19 cellular contexts compared by ENCODE assay signal in genomic region chr17:75891605-75892555, GRCh38. TPM values are rescaled to one million over a fixed set of nuclear protein-coding genes. Genes with fewer than 3 reads are reported as not detected.
DNase-seq lines count a peak whose midpoint lies in the region; ATAC-seq, FAIRE-seq and TF ChIP-seq lines count a peak whose summit lies in the region.
"Had no signal": no experiment of that assay in that cellular context is flagged by ENCODE, and none has a peak within 500 bp of the region (broad histone marks: within the 10 kb centered on the region; RNA-seq: fewer than 3 reads in every experiment).

No MANE protein-coding gene starts in this region.

- ATAC-seq in natural killer cell treated with Interleukin-12 subunit alpha and Interleukin-12 subunit beta and Interleukin-15 and Interleukin-18, amount 100 ng/mL, for 72 hours, result no peak
- no peak for ATAC-seq in natural killer cell
- no peak for ATAC-seq in GM18517 (IDR thresholded peaks at IDR 0.05; ENCODE audit: unreplicated experiment)
- ATAC-seq: activated CD8-positive, alpha-beta T cell treated with anti-CD3 and anti-CD28 coated beads, Interleukin-2, amount 10 ng/mL, durations not matched to agents 7 days and 5 days had no signal

- H3K27ac Mint-ChIP-seq in natural killer cell treated with Interleukin-12 subunit alpha and Interleukin-12 subunit beta and Interleukin-15 and Interleukin-18, amount 100 ng/mL, for 72 hours, result no peak overlapping the region
- H3K27ac Mint-ChIP-seq in natural killer cell, result no peak overlapping the region
- H3K27ac Mint-ChIP-seq: activated CD8-positive, alpha-beta T cell treated with anti-CD3 and anti-CD28 coated beads, Interleukin-2, amount 10 ng/mL, durations not matched to agents 7 days and 5 days; activated naive CD4-positive, alpha-beta T cell treated with anti-CD3 and anti-CD28 coated beads, Interleukin-2, amount 10 ng/mL, durations not matched to agents 7 days and 5 days; naive B cell had no signal

- H3K27ac ChIP-seq in mesenchymal stem cell (ENCODE audit: low read length, poor library complexity, severe bottlenecking), result no peak overlapping the region
- H3K27ac ChIP-seq: parathyroid adenoma had no signal

- H3K14ac ChIP-seq in mesenchymal stem cell (ENCODE audit: low read length in 2 of 2), result peak overlapping the region in 1 of 2 experiments; percentile 76

- H3K4me3 Mint-ChIP-seq in natural killer cell treated with Interleukin-12 subunit alpha and Interleukin-12 subunit beta and Interleukin-15 and Interleukin-18, amount 100 ng/mL, for 72 hours, result no peak overlapping the region
- H3K4me3 Mint-ChIP-seq in natural killer cell, result no peak overlapping the region
- H3K4me3 Mint-ChIP-seq: activated CD8-positive, alpha-beta T cell treated with anti-CD3 and anti-CD28 coated beads, Interleukin-2, amount 10 ng/mL, durations not matched to agents 7 days and 5 days; activated naive CD4-positive, alpha-beta T cell treated with anti-CD3 and anti-CD28 coated beads, Interleukin-2, amount 10 ng/mL, durations not matched to agents 7 days and 5 days had no signal

- no peak overlapping the region for H2BK120ac ChIP-seq in mesenchymal stem cell (ENCODE audit: low read depth, low read length)

- no peaks in the 10 kb centered on the region for H3K9me3 Mint-ChIP-seq in natural killer cell treated with Interleukin-12 subunit alpha and Interleukin-12 subunit beta and Interleukin-15 and Interleukin-18, amount 100 ng/mL, for 72 hours
- H3K9me3 Mint-ChIP-seq in natural killer cell, result no peaks in the 10 kb centered on the region
- H3K9me3 Mint-ChIP-seq: activated naive CD4-positive, alpha-beta T cell treated with anti-CD3 and anti-CD28 coated beads, Interleukin-2, amount 10 ng/mL, durations not matched to agents 7 days and 5 days; naive B cell had no signal

- TF ChIP-seq CTCF in natural killer cell (IDR thresholded peaks at IDR 0.05), result no peak

- H2BK15ac ChIP-seq in mesenchymal stem cell (ENCODE audit: low read depth, poor library complexity, severe bottlenecking), result no peak overlapping the region

- peaks cover 32 to 37% of the 10 kb centered on the region in 2 experiments for H3K36me3 ChIP-seq in mesenchymal stem cell (ENCODE audit: control insufficient read depth in 1 of 2, insufficient read depth in 2 of 2, low read depth in 1 of 2, low read length in 2 of 2)

- peaks cover 22% of the 10 kb centered on the region for H3K79me1 ChIP-seq in mesenchymal stem cell (replicated peaks; ENCODE audit: low read length, poor library complexity, severe bottlenecking)

- no peaks in the 10 kb centered on the region for H3K27me3 ChIP-seq in mesenchymal stem cell (ENCODE audit: control insufficient read depth in 1 of 2, insufficient read depth in 1 of 2, low read length in 2 of 2)
- H3K27me3 ChIP-seq: BE2C had no signal

- no peak overlapping the region for H2BK12ac ChIP-seq in mesenchymal stem cell (ENCODE audit: low read length in 2 of 2)

- no peak overlapping the region for H2AFZ ChIP-seq in mesenchymal stem cell (ENCODE audit: low read depth, low read length)
- H2AFZ ChIP-seq: parathyroid adenoma had no signal

- no peak overlapping the region for H3K18ac ChIP-seq in mesenchymal stem cell (ENCODE audit: low read depth in 1 of 2, low read length in 2 of 2)

- intact Hi-C loops in natural killer cell (cut with micrococcal nuclease), result no loop called here

- no peaks in the 10 kb centered on the region for H3K36me3 Mint-ChIP-seq in natural killer cell treated with Interleukin-12 subunit alpha and Interleukin-12 subunit beta and Interleukin-15 and Interleukin-18, amount 100 ng/mL, for 72 hours
- H3K36me3 Mint-ChIP-seq in natural killer cell, result no peaks in the 10 kb centered on the region

- H2AK5ac ChIP-seq in mesenchymal stem cell (ENCODE audit: low read length, severe bottlenecking), result no peak overlapping the region

- H3K23ac ChIP-seq in mesenchymal stem cell (ENCODE audit: low read length in 2 of 2), result no peak overlapping the region

- H3K4me1 ChIP-seq in mesenchymal stem cell (ENCODE audit: control insufficient read depth, insufficient read depth, low read depth, low read length), result peaks cover 24% of the 10 kb centered on the region

- H3K27me3 Mint-ChIP-seq in natural killer cell treated with Interleukin-12 subunit alpha and Interleukin-12 subunit beta and Interleukin-15 and Interleukin-18, amount 100 ng/mL, for 72 hours, result no peaks in the 10 kb centered on the region
- H3K27me3 Mint-ChIP-seq in natural killer cell (ENCODE audit: low read depth in 2 of 2), result no peaks in the 10 kb centered on the region
- H3K27me3 Mint-ChIP-seq: activated naive CD4-positive, alpha-beta T cell treated with anti-CD3 and anti-CD28 coated beads, Interleukin-2, amount 10 ng/mL, durations not matched to agents 7 days and 5 days; naive B cell had no signal

- no peak overlapping the region for H3K4me3 ChIP-seq in mesenchymal stem cell (ENCODE audit: insufficient read depth in 1 of 2, low read depth in 1 of 2, low read length in 2 of 2)

- no peak overlapping the region for H3K9ac ChIP-seq in mesenchymal stem cell (ENCODE audit: low read length)
- H3K9ac ChIP-seq: parathyroid adenoma had no signal

- no peaks in the 10 kb centered on the region for H3K9me3 ChIP-seq in mesenchymal stem cell (ENCODE audit: control insufficient read depth, low read length)
- H3K9me3 ChIP-seq: BE2C had no signal

- H2BK5ac ChIP-seq in mesenchymal stem cell (ENCODE audit: low read depth, low read length, poor library complexity, severe bottlenecking), result no peak overlapping the region

- DNase-seq in natural killer cell treated with Interleukin-12 subunit alpha and Interleukin-12 subunit beta and Interleukin-15 and Interleukin-18, amount 100 ng/mL, for 72 hours (ENCODE audit: low spot score), result peak; percentile 50
- DNase-seq in natural killer cell (no peak), mesenchymal stem cell (no peak), urothelium cell line (ENCODE audit: low spot score) (no peak), OCI-M2 (lab: John Stamatoyannopoulos, UW; ENCODE audit: unreplicated experiment) (no peak)
- DNase-seq: activated CD4-positive, CD25-positive, alpha-beta regulatory T cell treated with anti-CD3 and anti-CD28 coated beads, Interleukin-2, amount 50 U/mL, for 72 hours; activated CD8-positive, alpha-beta T cell treated with anti-CD3 and anti-CD28 coated beads, Interleukin-2, amount 10 ng/mL, durations not matched to agents 7 days and 5 days; activated naive CD4-positive, alpha-beta T cell treated with anti-CD3 and anti-CD28 coated beads, Interleukin-2, amount 10 ng/mL, durations not matched to agents 7 days and 5 days; BE2C; COR-L47; naive B cell; NCI-H1092 treated with DMSO at 0.1 percent for 48 hours; NCI-H2029 treated with DMSO at 0.1 percent for 48 hours; NCI-H345; NCI-H774; OCI-M1; SHP77 had no signal

- WGBS in mesenchymal stem cell, result 93% methylated on average over 31 of the region's 32 CpGs

- FAIRE-seq in urothelium cell line (lab: Jason Lieb, UNC), result peak; percentile 95

- no peak overlapping the region for H3K4me2 ChIP-seq in mesenchymal stem cell (ENCODE audit: low read length, poor library complexity, severe bottlenecking)

- H3K4me1 Mint-ChIP-seq in natural killer cell treated with Interleukin-12 subunit alpha and Interleukin-12 subunit beta and Interleukin-15 and Interleukin-18, amount 100 ng/mL, for 72 hours (ENCODE audit: low read depth in 2 of 2), result peaks cover 20% of the 10 kb centered on the region in 2 donors
- H3K4me1 Mint-ChIP-seq in natural killer cell, result peaks cover 23 to 26% of the 10 kb centered on the region in 2 donors

- no peak overlapping the region for H4K8ac ChIP-seq in mesenchymal stem cell (ENCODE audit: low read length)

- H3K4ac ChIP-seq in mesenchymal stem cell (ENCODE audit: low read depth in 1 of 2, low read length in 2 of 2), result no peak overlapping the region

- H4K91ac ChIP-seq in mesenchymal stem cell (ENCODE audit: low read length), result peak overlapping the region; percentile 2

RNA-seq across cellular contexts. Expression of gene TRIM65, which starts 4.9 kb away (rescaled TPM):
- 10 to 100 TPM; 17.2 to 42.1 TPM for total RNA-seq in natural killer cell treated with Interleukin-12 subunit alpha and Interleukin-12 subunit beta and Interleukin-15 and Interleukin-18, amount 100 ng/mL, for 72 hours
- 10 to 100 TPM; 19.2 to 26.9 (median 22.5) TPM for total RNA-seq in natural killer cell
- polyA plus RNA-seq in mesenchymal stem cell (2013, experiment 1 of 2), result 15.7 TPM
- polyA plus RNA-seq in mesenchymal stem cell (2013, experiment 2 of 2), result 15.2 TPM

RNA-seq across cellular contexts. Expression of gene MRPL38, which starts 12.8 kb away (rescaled TPM):
- total RNA-seq in natural killer cell treated with Interleukin-12 subunit alpha and Interleukin-12 subunit beta and Interleukin-15 and Interleukin-18, amount 100 ng/mL, for 72 hours, result 100 to 1,000 TPM; 117 to 174 TPM
- 100 to 1,000 TPM in 1 of 3 donors, 10 to 100 TPM in 2; 68.6 to 110 (median 96.7) TPM for total RNA-seq in natural killer cell
- 44.2 TPM for polyA plus RNA-seq in mesenchymal stem cell (2013, experiment 1 of 2)
- 41.8 TPM for polyA plus RNA-seq in mesenchymal stem cell (2013, experiment 2 of 2)

RNA-seq across cellular contexts. Expression of gene TRIM47, which starts 13.5 kb away (rescaled TPM):
- total RNA-seq in natural killer cell treated with Interleukin-12 subunit alpha and Interleukin-12 subunit beta and Interleukin-15 and Interleukin-18, amount 100 ng/mL, for 72 hours, result 1 to 10 TPM; 1.6 to 2.1 TPM
- total RNA-seq in natural killer cell, result 1 to 10 TPM; 1.2 to 2.5 (median 2.0) TPM
- 42.8 TPM for polyA plus RNA-seq in mesenchymal stem cell (2013, experiment 1 of 2)
- 46.1 TPM for polyA plus RNA-seq in mesenchymal stem cell (2013, experiment 2 of 2)

RNA-seq across cellular contexts. Expression of gene WBP2, which starts 36.7 kb away (rescaled TPM):
- total RNA-seq in natural killer cell treated with Interleukin-12 subunit alpha and Interleukin-12 subunit beta and Interleukin-15 and Interleukin-18, amount 100 ng/mL, for 72 hours, result 100 to 1,000 TPM in 1 of 2 donors, 10 to 100 TPM in 1; 73.8 to 101 TPM
- 100 to 1,000 TPM in 1 of 3 donors, 10 to 100 TPM in 2; 81.1 to 106 (median 95.2) TPM for total RNA-seq in natural killer cell
- 173 TPM for polyA plus RNA-seq in mesenchymal stem cell (2013, experiment 1 of 2)
- 171 TPM for polyA plus RNA-seq in mesenchymal stem cell (2013, experiment 2 of 2)

RNA-seq across cellular contexts. Expression of gene UNC13D, which starts 47.7 kb away (rescaled TPM):
- total RNA-seq in natural killer cell treated with Interleukin-12 subunit alpha and Interleukin-12 subunit beta and Interleukin-15 and Interleukin-18, amount 100 ng/mL, for 72 hours, result 100 to 1,000 TPM; 270 to 289 TPM
- total RNA-seq in natural killer cell, result 100 to 1,000 TPM; 269 to 279 (median 277) TPM
- polyA plus RNA-seq in mesenchymal stem cell (2013, experiment 1 of 2), result 1.1 TPM
- 0.49 TPM for polyA plus RNA-seq in mesenchymal stem cell (2013, experiment 2 of 2)
